8 cellular contexts compared by ENCODE assay signal in the genomic region with DNA sequence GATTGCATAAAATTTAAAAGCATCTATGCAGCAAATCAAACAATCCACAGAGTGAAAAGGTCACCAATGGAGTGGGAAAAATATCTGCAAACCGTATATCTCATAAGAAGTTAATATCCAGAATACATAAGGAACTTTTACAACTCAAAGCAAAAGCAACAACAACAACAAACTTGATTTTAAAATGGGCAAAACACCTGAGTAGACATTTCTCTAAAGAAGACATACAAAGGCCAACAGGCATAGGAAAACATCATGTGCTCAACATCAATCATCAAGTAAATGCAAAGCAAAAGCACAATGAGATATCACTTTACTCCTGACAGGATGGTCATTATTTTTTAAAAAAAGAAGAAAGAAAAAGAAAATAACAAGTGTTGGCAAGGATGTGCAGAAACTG. TPM values are rescaled to one million over a fixed set of nuclear protein-coding genes. Genes with fewer than 3 reads are reported as not detected.
"Had no signal": no experiment of that assay in that cellular context is flagged by ENCODE, and none has a peak within 500 bp of the region (broad histone marks: within the 10 kb centered on the region; RNA-seq: fewer than 3 reads in every experiment).

No MANE protein-coding gene starts in this region.

- ATAC-seq: GM12878 had no signal

- H3K4me3 ChIP-seq: GM12878 had no signal

- DNase-seq: GDM1, GF-D8 had no signal

- FAIRE-seq: G401.6, GM12878, GM12891, GM12892, GM18507 had no signal

RNA-seq across cellular contexts. Expression of a gene that starts 38.1 kb away (rescaled TPM):
- total RNA-seq: G401, GM12878 had no signal
- polyA plus RNA-seq: GM12878 had no signal
